16 cellular contexts compared by ENCODE assay signal in genomic region chr11:120205596-120206161, GRCh38. TPM values are rescaled to one million over a fixed set of nuclear protein-coding genes. Genes with fewer than 3 reads are reported as not detected.
DNase-seq lines count a peak whose midpoint lies in the region; ATAC-seq, FAIRE-seq and TF ChIP-seq lines count a peak whose summit lies in the region.
"Had no signal": no experiment of that assay in that cellular context is flagged by ENCODE, and none has a peak within 500 bp of the region (broad histone marks: within the 10 kb centered on the region; RNA-seq: fewer than 3 reads in every experiment).

No MANE protein-coding gene starts in this region.

- H3K4me2 ChIP-seq in GM23338: no peak overlapping the region

- H2AFZ ChIP-seq in GM23338: no peak overlapping the region

- DNase-seq in Caki2 (ENCODE audit: low read depth) (peak; percentile 63), MV-4-11 (lab: John Stamatoyannopoulos, UW) (peak; percentile 60), bronchial epithelial cell (ENCODE audit: low read depth) (peak; percentile 90), kidney tubule cell (ENCODE audit: low spot score) (peak; percentile 83), GM23338 (ENCODE audit: low spot score) (no peak), epidermal melanocyte (ENCODE audit: insufficient read length, low spot score) (no peak), NCI-H1105 treated with DMSO at 0.1 percent for 48 hours (lab: John Stamatoyannopoulos, UW) (no peak)
- DNase-seq: activated CD4-positive, alpha-beta T cell treated with anti-CD3 and anti-CD28 coated beads for 1 hour; activated T-cell treated with anti-CD3 and anti-CD28 coated beads, Interleukin-2, amount 50 U/mL, for 72 hours; CD4-positive, alpha-beta T cell; islet precursor cell; NCI-H1105; NCI-H748 treated with DMSO at 0.1 percent for 48 hours had no signal

- H3K27ac Mint-ChIP-seq in GM23338: no peak overlapping the region
- H3K27ac Mint-ChIP-seq: activated T-cell treated with anti-CD3 and anti-CD28 coated beads, Interleukin-2, amount 50 U/mL, for 72 hours; CD4-positive, alpha-beta T cell had no signal

- H3K4me3 ChIP-seq in bronchial epithelial cell (ENCODE audit: low read depth, low read length) (no peak overlapping the region), GM23338 (no peak overlapping the region), gastroesophageal sphincter (no peak overlapping the region)
- H3K4me3 ChIP-seq: esophagus muscularis mucosa, SJSA1 had no signal

- no peak for TF ChIP-seq POLR2A in gastroesophageal sphincter (IDR thresholded peaks at IDR 0.05)

- WGBS in gastroesophageal sphincter (ENCODE audit: low coverage in 1 of 2), 2 donors: 82 to 89% methylated on average over 4 to 6 of the region's 7 CpGs

- TF ChIP-seq EP300 in gastroesophageal sphincter (IDR thresholded peaks at IDR 0.05): no peak

- H3K4me1 ChIP-seq in GM23338 (ENCODE audit: insufficient read depth): peaks cover 9% of the 10 kb centered on the region; the same call in 1 of the 2 replicates
- peaks cover 0 to 29% (median 20%) of the 10 kb centered on the region in 3 donors for H3K4me1 ChIP-seq in gastroesophageal sphincter

- H4K20me1 ChIP-seq in GM23338 (replicated peaks; ENCODE audit: insufficient read depth): no peaks in the 10 kb centered on the region; the same call in 1 of the 2 replicates

- no peak for ATAC-seq in GM23338
- ATAC-seq in gastroesophageal sphincter: no peak

- H3K27me3 ChIP-seq in bronchial epithelial cell (ENCODE audit: control insufficient read depth, insufficient read depth, low read length): no peaks in the 10 kb centered on the region
- peaks cover 81% of the 10 kb centered on the region for H3K27me3 ChIP-seq in GM23338 (ENCODE audit: insufficient read depth)
- peaks cover 5% of the 10 kb centered on the region for H3K27me3 ChIP-seq in gastroesophageal sphincter
- H3K27me3 ChIP-seq: SJSA1 had no signal

- no peaks in the 10 kb centered on the region for H3F3A ChIP-seq in GM23338 (replicated peaks; ENCODE audit: low read depth)

- H3K79me2 ChIP-seq in GM23338 (replicated peaks; ENCODE audit: insufficient read depth): no peaks in the 10 kb centered on the region

- H3K4me3 Mint-ChIP-seq in GM23338: no peak overlapping the region
- H3K4me3 Mint-ChIP-seq: activated T-cell treated with anti-CD3 and anti-CD28 coated beads, Interleukin-2, amount 50 U/mL, for 72 hours; CD4-positive, alpha-beta T cell had no signal

- no peaks in the 10 kb centered on the region for H3K9me2 ChIP-seq in GM23338 (ENCODE audit: insufficient read depth)

- H3K36me3 ChIP-seq in bronchial epithelial cell (ENCODE audit: control insufficient read depth, insufficient read depth, low read length): no peaks in the 10 kb centered on the region
- H3K36me3 ChIP-seq in GM23338 (ENCODE audit: insufficient read depth): no peaks in the 10 kb centered on the region
- H3K36me3 ChIP-seq in gastroesophageal sphincter: no peaks in the 10 kb centered on the region
- H3K36me3 ChIP-seq: esophagus muscularis mucosa, SJSA1 had no signal

- no peaks in the 10 kb centered on the region for H3K36me3 Mint-ChIP-seq in GM23338 (ENCODE audit: low read depth)

- in situ Hi-C loops in Caki2 (cut with HindIII; ENCODE audit: low pct_unique_long_range_greater_than_20kb, low sequenced_read_pairs): no loop called here

- no peaks in the 10 kb centered on the region for H3K9me3 ChIP-seq in gastroesophageal sphincter
- H3K9me3 ChIP-seq: esophagus muscularis mucosa, SJSA1 had no signal

- TF ChIP-seq CTCF in bronchial epithelial cell (IDR thresholded peaks at IDR 0.05; ENCODE audit: insufficient read depth, low read length, severe bottlenecking): no peak
- no peak for TF ChIP-seq CTCF in GM23338 (conservative IDR thresholded peaks at IDR 0.05; ENCODE audit: low read depth in 2 of 2)
- TF ChIP-seq CTCF in gastroesophageal sphincter (IDR thresholded peaks at IDR 0.05): no peak

- H3K9me3 Mint-ChIP-seq in GM23338: no peaks in the 10 kb centered on the region
- H3K9me3 Mint-ChIP-seq: activated T-cell treated with anti-CD3 and anti-CD28 coated beads, Interleukin-2, amount 50 U/mL, for 72 hours; CD4-positive, alpha-beta T cell had no signal

- FAIRE-seq in bronchial epithelial cell (lab: Jason Lieb, UNC): no peak

- no peak overlapping the region for H3K27ac ChIP-seq in GM23338 (ENCODE audit: low read depth)
- no peak overlapping the region for H3K27ac ChIP-seq in gastroesophageal sphincter
- H3K27ac ChIP-seq: esophagus muscularis mucosa, SJSA1 had no signal

- peaks cover 63% of the 10 kb centered on the region for H3K27me3 Mint-ChIP-seq in GM23338 (ENCODE audit: insufficient read depth, low read depth, poor library complexity)

- peaks cover 15% of the 10 kb centered on the region for H3K4me1 Mint-ChIP-seq in GM23338

TF ChIP-seq in GM23338, 12 proteins besides CTCF, POLR2A, EP300 and RAD21:
- no peak for TF ChIP-seq STAT1 (IDR thresholded peaks at IDR 0.05; ENCODE audit: unreplicated experiment)
- TF ChIP-seq EZH2 (IDR thresholded peaks at IDR 0.05; ENCODE audit: low read depth, unreplicated experiment): no peak
- TF ChIP-seq EZH2phosphoT487 (IDR thresholded peaks at IDR 0.05; ENCODE audit: unreplicated experiment): no peak
- no peak for TF ChIP-seq CREB1 (CRISPR knock-in tag; IDR thresholded peaks at IDR 0.05; ENCODE audit: low read depth)
- TF ChIP-seq JUNB (IDR thresholded peaks at IDR 0.05; ENCODE audit: unreplicated experiment): no peak
- TF ChIP-seq ZNF462 (CRISPR knock-in tag; IDR thresholded peaks at IDR 0.05): no peak
- TF ChIP-seq ZNF331 (CRISPR knock-in tag; IDR thresholded peaks at IDR 0.05; ENCODE audit: low read depth): no peak

RNA-seq across cellular contexts. Expression of gene OAF, which starts 5.2 kb away (rescaled TPM):
- 20.4 and 31.0 TPM in 2 replicates for total RNA-seq in Caki2 (2014; rRNA removed; shearing (Covaris generic); ENCODE audit: low replicate concordance)
- 5.9 and 9.0 TPM in 2 replicates for total RNA-seq in bronchial epithelial cell
- total RNA-seq in GM23338 (2014; rRNA removed; shearing (Covaris generic)): 1.2 and 3.0 TPM in 2 replicates
- polyA plus RNA-seq in GM23338 (2016; fragmentation: Nextera tagmentation; extraction: Ambion mirVana): 1.1 and 1.6 TPM in 2 replicates
- 100 to 1,000 TPM in 1 of 4 donors, 10 to 100 TPM in 3; 30.0 to 100 (median 42.4) TPM for total RNA-seq in gastroesophageal sphincter

RNA-seq across cellular contexts. Expression of gene POU2F3, which starts 34.3 kb away (rescaled TPM):
- not detected in 2 replicates for total RNA-seq in Caki2 (2014; rRNA removed; shearing (Covaris generic); ENCODE audit: low replicate concordance)
- total RNA-seq in bronchial epithelial cell (0.90 TPM in 1 of 2 replicates, not detected in the other), gastroesophageal sphincter (under 1 TPM in 2 of 4 donors, not detected in 2; 0.27 to 0.46 TPM)
- 0.45 and 1.1 TPM in 2 replicates for total RNA-seq in GM23338 (2014; rRNA removed; shearing (Covaris generic))
- polyA plus RNA-seq in GM23338 (2016; fragmentation: Nextera tagmentation; extraction: Ambion mirVana): 0.79 and 1.4 TPM in 2 replicates
- total RNA-seq: CD4-positive, alpha-beta T cell; esophagus muscularis mucosa; SJSA1 had no signal

Comparison
In these comparisons a context has a peak if more than half of its experiments do, and no peak if none do; other contexts are left out.
1. DNase-seq: peak in Caki2 (single experiment), MV-4-11 (single experiment), bronchial epithelial cell (single experiment) and kidney tubule cell (single experiment); none in GM23338 (single experiment), epidermal melanocyte (single experiment) and NCI-H1105 treated with DMSO at 0.1 percent for 48 hours (single experiment).